ENCODE assay signal across 25 cellular contexts in genomic region chr21:45945066-45945867, GRCh38.
"Had no signal": no experiment of that assay in that cellular context is flagged by ENCODE, and none has a peak within 500 bp of the region (broad histone marks: within the 10 kb centered on the region; RNA-seq: fewer than 3 reads in every experiment).

No MANE protein-coding gene starts in this region.

- H3K36me3 ChIP-seq: heart right ventricle, neural progenitor cell, ovary, stomach, thyroid gland, vagina had no signal

- H3K4me2 ChIP-seq: neural progenitor cell, smooth muscle cell had no signal

- H3K4me1 ChIP-seq: foreskin keratinocyte, neural progenitor cell had no signal

- DNase-seq: effector memory CD4-positive, alpha-beta T cell; foreskin keratinocyte; glutamatergic neuron; heart right ventricle; hippocampal formation; immature natural killer cell; mesenchymal stem cell; midbrain; naive thymus-derived CD4-positive, alpha-beta T cell; nucleus accumbens; ovary; stimulated activated CD4-positive, alpha-beta T cell treated with anti-CD3 and anti-CD28 coated beads, Interleukin-12 subunit alpha, Interleukin-12 subunit beta, amount 100 ng/mL, for 4 hours; stimulated activated CD4-positive, alpha-beta T cell treated with anti-CD3 and anti-CD28 coated beads, Interleukin-1b, Interleukin-23, amount 100 ng/mL, for 48 hours; stimulated activated CD4-positive, alpha-beta T cell treated with anti-CD3 and anti-CD28 coated beads, Interleukin-4, amount 100 ng/mL, for 1 hour; stimulated activated CD8-positive, alpha-beta memory T cell treated with anti-CD3 and anti-CD28 coated beads, Interleukin-4, amount 100 ng/mL, for 48 hours; stimulated activated naive CD4-positive, alpha-beta T cell treated with Interleukin-2 at 50 U/mL for 16 hours; stomach; thyroid gland; trophoblast cell had no signal

- H3K27ac ChIP-seq: foreskin keratinocyte, heart right ventricle, neural progenitor cell, ovary, stomach, thyroid gland, vagina had no signal

- ATAC-seq: foreskin keratinocyte; heart right ventricle; left lobe of liver; naive thymus-derived CD4-positive, alpha-beta T cell; sciatic nerve had no signal

- H3K9me3 ChIP-seq: esophagus muscularis mucosa, heart right ventricle, ovary, stomach, thyroid gland, vagina had no signal

- H3K27me3 ChIP-seq: neural progenitor cell, ovary, thyroid gland, vagina had no signal

- H3K9ac ChIP-seq: neural progenitor cell had no signal

- H2AFZ ChIP-seq: neural progenitor cell had no signal

- H3K4me3 ChIP-seq: esophagus muscularis mucosa, heart right ventricle, neural progenitor cell, ovary, smooth muscle cell, stomach, thyroid gland, vagina had no signal
